15 cellular contexts compared by ENCODE assay signal in the genomic region with DNA sequence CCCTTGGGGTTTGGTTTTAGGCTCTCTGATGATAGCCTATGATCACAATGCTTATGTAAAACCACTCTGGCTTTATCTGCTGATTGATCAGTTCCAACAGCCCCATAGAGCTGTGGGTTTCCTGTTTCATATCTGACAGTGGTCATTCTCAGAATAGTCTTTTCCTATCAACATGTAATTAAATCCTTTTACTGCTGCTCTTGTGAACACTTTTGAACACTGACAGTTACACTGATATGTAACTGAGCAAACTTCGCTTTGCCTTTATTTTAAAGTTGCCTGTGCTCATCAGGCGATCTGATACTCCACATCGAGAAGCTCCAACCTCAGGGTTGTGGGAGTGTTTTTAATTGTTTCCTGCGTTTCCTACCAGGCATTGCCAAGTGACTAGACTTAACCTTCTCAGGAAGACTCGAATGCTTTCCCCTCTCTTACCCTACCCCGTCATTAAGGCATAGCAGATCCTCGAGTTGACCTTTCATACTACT. TPM values are rescaled to one million over a fixed set of nuclear protein-coding genes. Genes with fewer than 3 reads are reported as not detected.
DNase-seq lines count a peak whose midpoint lies in the region; ATAC-seq lines count a peak whose summit lies in the region.
"Had no signal": no experiment of that assay in that cellular context is flagged by ENCODE, and none has a peak within 500 bp of the region (broad histone marks: within the 10 kb centered on the region; RNA-seq: fewer than 3 reads in every experiment).

No MANE protein-coding gene starts in this region.

- peak; percentile 65 to 75 for ATAC-seq in activated naive CD4-positive, alpha-beta T cell treated with anti-CD3 and anti-CD28 coated beads, Interleukin-2, amount 50 U/mL, for 72 hours
- no peak for ATAC-seq in HG03039 (IDR thresholded peaks at IDR 0.05; ENCODE audit: unreplicated experiment)
- no peak for ATAC-seq in GM18520 (IDR thresholded peaks at IDR 0.05; ENCODE audit: unreplicated experiment)

- peak overlapping the region in 1 of 5 donors; percentile 25 for H3K4me3 ChIP-seq in subcutaneous abdominal adipose tissue (ENCODE audit: low read depth in 1 of 5, low read length in 5 of 5)
- H3K4me3 ChIP-seq: HAP-1, ovary, SJCRH30, smooth muscle cell had no signal

- H3K9ac ChIP-seq in subcutaneous abdominal adipose tissue (ENCODE audit: low read length in 5 of 5) = no peak overlapping the region

- no peaks in the 10 kb centered on the region for H3K36me3 ChIP-seq in subcutaneous abdominal adipose tissue (ENCODE audit: control insufficient read depth in 5 of 5, insufficient read depth in 5 of 5, low read length in 5 of 5)
- H3K36me3 ChIP-seq: HAP-1, ovary, SJCRH30 had no signal

- peaks cover 0 to 4% of the 10 kb centered on the region in 2 donors for H3K9me3 Mint-ChIP-seq in activated naive CD4-positive, alpha-beta T cell treated with anti-CD3 and anti-CD28 coated beads, Interleukin-2, amount 50 U/mL, for 72 hours
- H3K9me3 Mint-ChIP-seq in activated naive CD4-positive, alpha-beta T cell treated with anti-CD3 and anti-CD28 coated beads for 36 hours = peaks cover 14% of the 10 kb centered on the region
- H3K9me3 Mint-ChIP-seq in T-helper 2 cell treated with Interferon-gamma antibody and Interleukin-4, amounts not matched to agents 5 μg/mL and 100 μg/mL, for 36 hours = peaks cover 6% of the 10 kb centered on the region

- peaks cover 0 to 9% (median 0%) of the 10 kb centered on the region in 5 donors for H3K4me1 ChIP-seq in subcutaneous abdominal adipose tissue (ENCODE audit: control insufficient read depth in 5 of 5, insufficient read depth in 5 of 5, low read length in 5 of 5)
- H3K4me1 ChIP-seq: SJCRH30 had no signal

- DNase-seq in activated naive CD4-positive, alpha-beta T cell treated with anti-CD3 and anti-CD28 coated beads, Interleukin-2, amount 50 U/mL, for 72 hours (ENCODE audit: low spot score in 2 of 2) = no peak
- DNase-seq in activated naive CD4-positive, alpha-beta T cell treated with anti-CD3 and anti-CD28 coated beads for 36 hours = no peak
- DNase-seq in T-helper 2 cell treated with Interferon-gamma antibody and Interleukin-4, amounts not matched to agents 5 μg/mL and 100 μg/mL, for 36 hours (ENCODE audit: low spot score) = peak; percentile 30
- peak; percentile 55 for DNase-seq in dermis blood vessel endothelial cell
- no peak for DNase-seq in inferior parietal cortex (ENCODE audit: extremely low spot score)
- DNase-seq: foreskin fibroblast, NCI-H1417 treated with DMSO at 0.1 percent for 48 hours, NCI-H345, ovary, SJCRH30 had no signal

- no peak overlapping the region for H3K4me3 Mint-ChIP-seq in activated naive CD4-positive, alpha-beta T cell treated with anti-CD3 and anti-CD28 coated beads for 36 hours
- peak overlapping the region; percentile 78 for H3K4me3 Mint-ChIP-seq in T-helper 2 cell treated with Interferon-gamma antibody and Interleukin-4, amounts not matched to agents 5 μg/mL and 100 μg/mL, for 36 hours

- peaks cover 0 to 5% of the 10 kb centered on the region in 2 donors for H3K36me3 Mint-ChIP-seq in activated naive CD4-positive, alpha-beta T cell treated with anti-CD3 and anti-CD28 coated beads, Interleukin-2, amount 50 U/mL, for 72 hours
- peaks cover 14% of the 10 kb centered on the region for H3K36me3 Mint-ChIP-seq in activated naive CD4-positive, alpha-beta T cell treated with anti-CD3 and anti-CD28 coated beads for 36 hours (ENCODE audit: low read depth)
- H3K36me3 Mint-ChIP-seq in T-helper 2 cell treated with Interferon-gamma antibody and Interleukin-4, amounts not matched to agents 5 μg/mL and 100 μg/mL, for 36 hours (ENCODE audit: low read depth) = peaks cover 21% of the 10 kb centered on the region

- H3K27ac ChIP-seq in subcutaneous abdominal adipose tissue (ENCODE audit: low read depth, low read length) = peak overlapping the region; percentile 9
- H3K27ac ChIP-seq: ovary, SJCRH30 had no signal

- H3K27me3 ChIP-seq in subcutaneous abdominal adipose tissue (ENCODE audit: control insufficient read depth in 5 of 5, insufficient read depth in 4 of 5, low read length in 5 of 5) = no peaks in the 10 kb centered on the region
- H3K27me3 ChIP-seq: ovary, SJCRH30 had no signal

- intact Hi-C loops in activated naive CD4-positive, alpha-beta T cell treated with anti-CD3 and anti-CD28 coated beads for 36 hours (cut with micrococcal nuclease) = no loop called here

- CTCF ChIA-PET in activated naive CD4-positive, alpha-beta T cell treated with anti-CD3 and anti-CD28 coated beads for 36 hours (lab: Charles Lee) = interaction anchor here (0.6 kb wide), 2 partner anchors 11 to 224 kb away, joined by 3 to 4 read pairs; no protein-coding TSS in a partner anchor

- peaks cover 9% of the 10 kb centered on the region for H3K4me1 Mint-ChIP-seq in activated naive CD4-positive, alpha-beta T cell treated with anti-CD3 and anti-CD28 coated beads for 36 hours (ENCODE audit: low read depth)
- peaks cover 25% of the 10 kb centered on the region for H3K4me1 Mint-ChIP-seq in T-helper 2 cell treated with Interferon-gamma antibody and Interleukin-4, amounts not matched to agents 5 μg/mL and 100 μg/mL, for 36 hours (ENCODE audit: low read depth)

- peak overlapping the region; percentile 41 to 84 for H3K27ac Mint-ChIP-seq in activated naive CD4-positive, alpha-beta T cell treated with anti-CD3 and anti-CD28 coated beads, Interleukin-2, amount 50 U/mL, for 72 hours
- no peak overlapping the region for H3K27ac Mint-ChIP-seq in activated naive CD4-positive, alpha-beta T cell treated with anti-CD3 and anti-CD28 coated beads for 36 hours
- peak overlapping the region; percentile 89 for H3K27ac Mint-ChIP-seq in T-helper 2 cell treated with Interferon-gamma antibody and Interleukin-4, amounts not matched to agents 5 μg/mL and 100 μg/mL, for 36 hours

- no peaks in the 10 kb centered on the region for H3K9me3 ChIP-seq in subcutaneous abdominal adipose tissue (ENCODE audit: control insufficient read depth in 5 of 5, low read length in 5 of 5)
- H3K9me3 ChIP-seq: HAP-1, ovary, SJCRH30 had no signal

- no peaks in the 10 kb centered on the region for H3K27me3 Mint-ChIP-seq in activated naive CD4-positive, alpha-beta T cell treated with anti-CD3 and anti-CD28 coated beads for 36 hours (ENCODE audit: low read depth)
- peaks cover 14% of the 10 kb centered on the region for H3K27me3 Mint-ChIP-seq in T-helper 2 cell treated with Interferon-gamma antibody and Interleukin-4, amounts not matched to agents 5 μg/mL and 100 μg/mL, for 36 hours (ENCODE audit: low read depth)

RNA-seq across cellular contexts. Expression of a gene that starts 17.3 kb away (rescaled TPM):
- under 1 TPM in 1 of 2 donors, not detected in 1; 0.49 TPM for total RNA-seq in activated naive CD4-positive, alpha-beta T cell treated with anti-CD3 and anti-CD28 coated beads, Interleukin-2, amount 50 U/mL, for 72 hours
- total RNA-seq in activated naive CD4-positive, alpha-beta T cell treated with anti-CD3 and anti-CD28 coated beads for 36 hours = not detected
- total RNA-seq in dermis blood vessel endothelial cell = not detected in 2 replicates
- total RNA-seq: SJCRH30 had no signal

Comparison
In these comparisons a context has a peak if more than half of its experiments do, and no peak if none do; other contexts are left out.
1. ATAC-seq: peak in activated naive CD4-positive, alpha-beta T cell treated with anti-CD3 and anti-CD28 coated beads, Interleukin-2, amount 50 U/mL, for 72 hours (2 of 2); none in HG03039 (single experiment) and GM18520 (single experiment).
2. DNase-seq: peak in T-helper 2 cell treated with Interferon-gamma antibody and Interleukin-4, amounts not matched to agents 5 μg/mL and 100 μg/mL, for 36 hours (single experiment) and dermis blood vessel endothelial cell (single experiment); none in activated naive CD4-positive, alpha-beta T cell treated with anti-CD3 and anti-CD28 coated beads, Interleukin-2, amount 50 U/mL, for 72 hours (0 of 2), activated naive CD4-positive, alpha-beta T cell treated with anti-CD3 and anti-CD28 coated beads for 36 hours (single experiment) and inferior parietal cortex (single experiment).